Comparison of ENCODE assay signal across 24 cellular contexts in the genomic region with DNA sequence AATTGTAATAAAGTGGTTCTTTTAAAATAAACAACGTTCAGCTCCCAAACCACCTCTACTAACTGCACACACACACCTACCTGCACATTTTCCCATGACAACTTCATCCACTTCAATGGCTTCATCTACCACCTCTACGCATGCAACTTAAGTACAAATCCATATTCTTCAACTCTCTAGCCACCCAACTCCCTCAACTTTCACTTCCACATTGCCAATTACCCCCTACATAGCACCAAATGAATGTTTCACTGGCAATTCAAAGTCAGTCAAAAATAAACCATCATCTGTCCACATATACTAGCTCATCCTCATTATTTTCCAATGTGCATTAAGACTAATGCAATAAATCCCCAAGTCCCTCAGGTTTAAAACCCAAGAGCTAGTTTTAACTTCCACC.
"Had no signal": no experiment of that assay in that cellular context is flagged by ENCODE, and none has a peak within 500 bp of the region (broad histone marks: within the 10 kb centered on the region; RNA-seq: fewer than 3 reads in every experiment).

No MANE protein-coding gene starts in this region.

- H3K9me3 Mint-ChIP-seq: naive thymus-derived CD4-positive, alpha-beta T cell; natural killer cell treated with Interleukin-12 subunit alpha and Interleukin-12 subunit beta and Interleukin-15 and Interleukin-18, amount 100 ng/mL, for 72 hours; stimulated activated naive CD8-positive, alpha-beta T cell treated with anti-CD3 and anti-CD28 coated beads, Interleukin-15, amount 100 ng/mL, for 72 hours had no signal

- H3K4me1 ChIP-seq: left lung, right atrium auricular region, right lobe of liver, tibial nerve, vagina had no signal

- H3K27me3 ChIP-seq: left lung, ovary, right atrium auricular region, right lobe of liver, tibial nerve, upper lobe of left lung, vagina had no signal

- H3K9me3 ChIP-seq: left lung, ovary, right atrium auricular region, right lobe of liver, tibial nerve, upper lobe of left lung, vagina had no signal

- ATAC-seq: left lung; naive thymus-derived CD4-positive, alpha-beta T cell; natural killer cell treated with Interleukin-12 subunit alpha and Interleukin-12 subunit beta and Interleukin-15 and Interleukin-18, amount 100 ng/mL, for 72 hours; right lobe of liver; stimulated activated naive CD8-positive, alpha-beta T cell treated with anti-CD3 and anti-CD28 coated beads, Interleukin-15, amount 100 ng/mL, for 72 hours had no signal

- H3K4me3 ChIP-seq: left lung, lung, ovary, right atrium auricular region, right lobe of liver, smooth muscle cell, tibial nerve, upper lobe of left lung, vagina had no signal

- H3K4me3 Mint-ChIP-seq: immature natural killer cell; mesothelial cell of epicardium; naive thymus-derived CD4-positive, alpha-beta T cell; natural killer cell treated with Interleukin-12 subunit alpha and Interleukin-12 subunit beta and Interleukin-15 and Interleukin-18, amount 100 ng/mL, for 72 hours; stimulated activated naive CD8-positive, alpha-beta T cell treated with anti-CD3 and anti-CD28 coated beads, Interleukin-15, amount 100 ng/mL, for 72 hours had no signal

- DNase-seq: hypothalamus; immature natural killer cell; kidney; left colon; left lung; mesendoderm; naive thymus-derived CD4-positive, alpha-beta T cell; ovary; right lobe of liver; stimulated activated CD4-positive, alpha-beta T cell treated with anti-CD3 and anti-CD28 coated beads, Interleukin-1b, Interleukin-23, amount 100 ng/mL, for 48 hours; stimulated activated CD4-positive, alpha-beta T cell treated with anti-CD3 and anti-CD28 coated beads, Interleukin-2, amount 100 ng/mL, for 48 hours; stimulated activated CD4-positive, alpha-beta T cell treated with anti-CD3 and anti-CD28 coated beads, Interleukin-4, amount 100 ng/mL, for 4 hours; stimulated activated naive CD4-positive, alpha-beta T cell treated with Interleukin-2 at 50 U/mL for 16 hours; stimulated activated naive CD8-positive, alpha-beta T cell treated with anti-CD3 and anti-CD28 coated beads, Interleukin-15, amount 100 ng/mL, for 72 hours; substantia nigra; upper lobe of left lung had no signal

- H3K27ac ChIP-seq: left lung, ovary, right atrium auricular region, right lobe of liver, tibial nerve, upper lobe of left lung, vagina had no signal

- H3K36me3 ChIP-seq: left lung, ovary, right atrium auricular region, right lobe of liver, tibial nerve, upper lobe of left lung, vagina had no signal

- H3K27ac Mint-ChIP-seq: immature natural killer cell; mesothelial cell of epicardium; naive thymus-derived CD4-positive, alpha-beta T cell; natural killer cell treated with Interleukin-12 subunit alpha and Interleukin-12 subunit beta and Interleukin-15 and Interleukin-18, amount 100 ng/mL, for 72 hours; progenitor cell of endocrine pancreas; stimulated activated naive CD8-positive, alpha-beta T cell treated with anti-CD3 and anti-CD28 coated beads, Interleukin-15, amount 100 ng/mL, for 72 hours had no signal

- H3K36me3 Mint-ChIP-seq: mesothelial cell of epicardium; natural killer cell treated with Interleukin-12 subunit alpha and Interleukin-12 subunit beta and Interleukin-15 and Interleukin-18, amount 100 ng/mL, for 72 hours had no signal

- H3K4me2 ChIP-seq: smooth muscle cell had no signal
